In genomic region chr11:85295872-85296271, GRCh38 we compare ENCODE assay signal across 2 cellular contexts.
TF ChIP-seq lines count a peak whose summit lies in the region.

No MANE protein-coding gene starts in this region.

TF ChIP-seq in HepG2, 621 proteins besides CTCF, POLR2A, EP300 and RAD21 (continued from another document):
- TF ChIP-seq, protein P1, sequence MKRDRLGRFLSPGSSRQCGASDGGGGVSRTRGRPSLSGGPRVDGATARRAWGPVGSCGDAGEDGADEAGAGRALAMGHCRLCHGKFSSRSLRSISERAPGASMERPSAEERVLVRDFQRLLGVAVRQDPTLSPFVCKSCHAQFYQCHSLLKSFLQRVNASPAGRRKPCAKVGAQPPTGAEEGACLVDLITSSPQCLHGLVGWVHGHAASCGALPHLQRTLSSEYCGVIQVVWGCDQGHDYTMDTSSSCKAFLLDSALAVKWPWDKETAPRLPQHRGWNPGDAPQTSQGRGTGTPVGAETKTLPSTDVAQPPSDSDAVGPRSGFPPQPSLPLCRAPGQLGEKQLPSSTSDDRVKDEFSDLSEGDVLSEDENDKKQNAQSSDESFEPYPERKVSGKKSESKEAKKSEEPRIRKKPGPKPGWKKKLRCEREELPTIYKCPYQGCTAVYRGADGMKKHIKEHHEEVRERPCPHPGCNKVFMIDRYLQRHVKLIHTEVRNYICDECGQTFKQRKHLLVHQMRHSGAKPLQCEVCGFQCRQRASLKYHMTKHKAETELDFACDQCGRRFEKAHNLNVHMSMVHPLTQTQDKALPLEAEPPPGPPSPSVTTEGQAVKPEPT (CRISPR knock-in tag; IDR thresholded peaks at IDR 0.05; ENCODE audit: low read depth), result no peak
- TF ChIP-seq ARID2 (CRISPR knock-in tag; IDR thresholded peaks at IDR 0.05; ENCODE audit: borderline replicate concordance) (no peak), FIP1L1 (IDR thresholded peaks at IDR 0.05; ENCODE audit: borderline replicate concordance, insufficient read depth, low read depth, low read length) (no peak)
TF ChIP-seq in HepG2: peak in this region for 1.

TF ChIP-seq in K562, 482 proteins besides CTCF, POLR2A, EP300 and RAD21:
- TF ChIP-seq ZHX1 (conservative IDR thresholded peaks at IDR 0.05; ENCODE audit: low read length) (no peak), TCF7L2 (IDR thresholded peaks at IDR 0.05; ENCODE audit: low read depth, low read length) (no peak), KAT2B (IDR thresholded peaks at IDR 0.05; ENCODE audit: low read depth, low read length) (no peak), FIP1L1 (IDR thresholded peaks at IDR 0.05; ENCODE audit: low read depth, low read length, poor library complexity, severe bottlenecking) (no peak), ZNF785 (CRISPR knock-in tag; IDR thresholded peaks at IDR 0.05) (no peak), CEBPG (CRISPR knock-in tag; IDR thresholded peaks at IDR 0.05) (no peak), CEBPG (tag; conservative IDR thresholded peaks at IDR 0.05 in 1 of 2, IDR thresholded peaks at IDR 0.05 in 1 of 2) (peak in 1 of 2 experiments; percentile 88; a peak in 3 of 4 replicates), CEBPB (tag; IDR thresholded peaks at IDR 0.05) (peak; percentile 66)
